In genomic region chr18:78238404-78239089, GRCh38 we compare ENCODE assay signal across 1 cellular context.
TF ChIP-seq lines count a peak whose summit lies in the region.

No MANE protein-coding gene starts in this region.

TF ChIP-seq in HepG2, 621 proteins besides CTCF, POLR2A, EP300 and RAD21 (continued from another document):
- TF ChIP-seq, protein P1, sequence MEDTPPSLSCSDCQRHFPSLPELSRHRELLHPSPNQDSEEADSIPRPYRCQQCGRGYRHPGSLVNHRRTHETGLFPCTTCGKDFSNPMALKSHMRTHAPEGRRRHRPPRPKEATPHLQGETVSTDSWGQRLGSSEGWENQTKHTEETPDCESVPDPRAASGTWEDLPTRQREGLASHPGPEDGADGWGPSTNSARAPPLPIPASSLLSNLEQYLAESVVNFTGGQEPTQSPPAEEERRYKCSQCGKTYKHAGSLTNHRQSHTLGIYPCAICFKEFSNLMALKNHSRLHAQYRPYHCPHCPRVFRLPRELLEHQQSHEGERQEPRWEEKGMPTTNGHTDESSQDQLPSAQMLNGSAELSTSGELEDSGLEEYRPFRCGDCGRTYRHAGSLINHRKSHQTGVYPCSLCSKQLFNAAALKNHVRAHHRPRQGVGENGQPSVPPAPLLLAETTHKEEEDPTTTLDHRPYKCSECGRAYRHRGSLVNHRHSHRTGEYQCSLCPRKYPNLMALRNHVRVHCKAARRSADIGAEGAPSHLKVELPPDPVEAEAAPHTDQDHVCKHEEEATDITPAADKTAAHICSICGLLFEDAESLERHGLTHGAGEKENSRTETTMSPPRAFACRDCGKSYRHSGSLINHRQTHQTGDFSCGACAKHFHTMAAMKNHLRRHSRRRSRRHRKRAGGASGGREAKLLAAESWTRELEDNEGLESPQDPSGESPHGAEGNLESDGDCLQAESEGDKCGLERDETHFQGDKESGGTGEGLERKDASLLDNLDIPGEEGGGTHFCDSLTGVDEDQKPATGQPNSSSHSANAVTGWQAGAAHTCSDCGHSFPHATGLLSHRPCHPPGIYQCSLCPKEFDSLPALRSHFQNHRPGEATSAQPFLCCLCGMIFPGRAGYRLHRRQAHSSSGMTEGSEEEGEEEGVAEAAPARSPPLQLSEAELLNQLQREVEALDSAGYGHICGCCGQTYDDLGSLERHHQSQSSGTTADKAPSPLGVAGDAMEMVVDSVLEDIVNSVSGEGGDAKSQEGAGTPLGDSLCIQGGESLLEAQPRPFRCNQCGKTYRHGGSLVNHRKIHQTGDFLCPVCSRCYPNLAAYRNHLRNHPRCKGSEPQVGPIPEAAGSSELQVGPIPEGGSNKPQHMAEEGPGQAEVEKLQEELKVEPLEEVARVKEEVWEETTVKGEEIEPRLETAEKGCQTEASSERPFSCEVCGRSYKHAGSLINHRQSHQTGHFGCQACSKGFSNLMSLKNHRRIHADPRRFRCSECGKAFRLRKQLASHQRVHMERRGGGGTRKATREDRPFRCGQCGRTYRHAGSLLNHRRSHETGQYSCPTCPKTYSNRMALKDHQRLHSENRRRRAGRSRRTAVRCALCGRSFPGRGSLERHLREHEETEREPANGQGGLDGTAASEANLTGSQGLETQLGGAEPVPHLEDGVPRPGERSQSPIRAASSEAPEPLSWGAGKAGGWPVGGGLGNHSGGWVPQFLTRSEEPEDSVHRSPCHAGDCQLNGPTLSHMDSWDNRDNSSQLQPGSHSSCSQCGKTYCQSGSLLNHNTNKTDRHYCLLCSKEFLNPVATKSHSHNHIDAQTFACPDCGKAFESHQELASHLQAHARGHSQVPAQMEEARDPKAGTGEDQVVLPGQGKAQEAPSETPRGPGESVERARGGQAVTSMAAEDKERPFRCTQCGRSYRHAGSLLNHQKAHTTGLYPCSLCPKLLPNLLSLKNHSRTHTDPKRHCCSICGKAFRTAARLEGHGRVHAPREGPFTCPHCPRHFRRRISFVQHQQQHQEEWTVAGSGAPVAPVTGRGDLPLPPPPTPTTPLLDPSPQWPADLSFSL (CRISPR knock-in tag; IDR thresholded peaks at IDR 0.05): peak; percentile 88
- 0 out of 2 replicates have a peak, but pooled peaks have one; percentile 29 for TF ChIP-seq HNRNPL (IDR thresholded peaks at IDR 0.05; ENCODE audit: low read depth, low read length)
- TF ChIP-seq MYNN (CRISPR knock-in tag; IDR thresholded peaks at IDR 0.05; ENCODE audit: low read depth): no peak
- no peak for TF ChIP-seq ZNF292 (CRISPR knock-in tag; IDR thresholded peaks at IDR 0.05; ENCODE audit: borderline replicate concordance, low read depth)
- TF ChIP-seq, protein P2, sequence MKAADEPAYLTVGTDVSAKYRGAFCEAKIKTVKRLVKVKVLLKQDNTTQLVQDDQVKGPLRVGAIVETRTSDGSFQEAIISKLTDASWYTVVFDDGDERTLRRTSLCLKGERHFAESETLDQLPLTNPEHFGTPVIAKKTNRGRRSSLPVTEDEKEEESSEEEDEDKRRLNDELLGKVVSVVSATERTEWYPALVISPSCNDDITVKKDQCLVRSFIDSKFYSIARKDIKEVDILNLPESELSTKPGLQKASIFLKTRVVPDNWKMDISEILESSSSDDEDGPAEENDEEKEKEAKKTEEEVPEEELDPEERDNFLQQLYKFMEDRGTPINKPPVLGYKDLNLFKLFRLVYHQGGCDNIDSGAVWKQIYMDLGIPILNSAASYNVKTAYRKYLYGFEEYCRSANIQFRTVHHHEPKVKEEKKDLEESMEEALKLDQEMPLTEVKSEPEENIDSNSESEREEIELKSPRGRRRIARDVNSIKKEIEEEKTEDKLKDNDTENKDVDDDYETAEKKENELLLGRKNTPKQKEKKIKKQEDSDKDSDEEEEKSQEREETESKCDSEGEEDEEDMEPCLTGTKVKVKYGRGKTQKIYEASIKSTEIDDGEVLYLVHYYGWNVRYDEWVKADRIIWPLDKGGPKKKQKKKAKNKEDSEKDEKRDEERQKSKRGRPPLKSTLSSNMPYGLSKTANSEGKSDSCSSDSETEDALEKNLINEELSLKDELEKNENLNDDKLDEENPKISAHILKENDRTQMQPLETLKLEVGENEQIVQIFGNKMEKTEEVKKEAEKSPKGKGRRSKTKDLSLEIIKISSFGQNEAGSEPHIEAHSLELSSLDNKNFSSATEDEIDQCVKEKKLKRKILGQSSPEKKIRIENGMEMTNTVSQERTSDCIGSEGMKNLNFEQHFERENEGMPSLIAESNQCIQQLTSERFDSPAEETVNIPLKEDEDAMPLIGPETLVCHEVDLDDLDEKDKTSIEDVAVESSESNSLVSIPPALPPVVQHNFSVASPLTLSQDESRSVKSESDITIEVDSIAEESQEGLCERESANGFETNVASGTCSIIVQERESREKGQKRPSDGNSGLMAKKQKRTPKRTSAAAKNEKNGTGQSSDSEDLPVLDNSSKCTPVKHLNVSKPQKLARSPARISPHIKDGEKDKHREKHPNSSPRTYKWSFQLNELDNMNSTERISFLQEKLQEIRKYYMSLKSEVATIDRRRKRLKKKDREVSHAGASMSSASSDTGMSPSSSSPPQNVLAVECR (CRISPR knock-in tag; IDR thresholded peaks at IDR 0.05; ENCODE audit: borderline replicate concordance): no peak
TF ChIP-seq in HepG2: peak in this region for 2.
